Comparison of ENCODE assay signal across 8 cellular contexts in the genomic region with DNA sequence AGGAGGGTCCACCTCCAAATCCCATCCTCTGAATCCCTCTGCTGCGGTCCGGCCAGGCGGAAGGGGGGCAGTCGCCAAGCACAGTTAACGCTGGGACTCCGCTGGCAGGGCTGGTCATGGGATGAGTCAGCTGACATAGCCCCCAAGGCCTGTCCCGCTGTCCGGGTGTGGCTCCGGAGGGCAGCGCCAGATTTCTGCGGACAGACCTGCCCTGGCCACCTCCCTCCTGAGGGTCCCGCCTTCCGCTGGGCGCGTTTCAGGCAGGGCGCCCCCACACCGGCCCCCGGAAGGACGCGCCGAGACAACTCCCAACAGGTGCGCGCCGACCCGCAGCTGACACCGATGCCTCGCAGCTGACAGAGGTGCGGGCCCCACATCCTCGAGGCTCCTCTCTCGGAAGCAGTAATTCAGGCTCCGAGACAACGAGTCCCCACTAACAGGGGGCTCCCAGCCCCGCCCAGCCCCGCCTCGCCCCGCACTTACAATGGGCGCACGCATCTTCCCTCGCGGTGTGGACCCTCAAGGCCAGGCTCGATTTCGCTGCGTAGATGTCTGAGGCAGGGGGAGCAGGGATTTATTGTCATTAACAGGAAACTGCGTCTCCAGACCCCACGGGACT. TPM values are rescaled to one million over a fixed set of nuclear protein-coding genes. Genes with fewer than 3 reads are reported as not detected.
A peak's percentile ranks its signal among the peaks of the same experiment; 100 is the strongest.
DNase-seq lines count a peak whose midpoint lies in the region; ATAC-seq and TF ChIP-seq lines count a peak whose summit lies in the region.

No MANE protein-coding gene starts in this region.

- ATAC-seq in HG03280 (IDR thresholded peaks at IDR 0.05; ENCODE audit: unreplicated experiment) (peak; percentile 32), lung (ENCODE audit: insufficient read depth, low FRiP score) (peak; percentile 19)

- no peaks in the 10 kb centered on the region for H3K27me3 ChIP-seq in lung (ENCODE audit: control insufficient read depth, insufficient read depth)

- H3K36me3 Mint-ChIP-seq in activated CD4-positive, alpha-beta T cell treated with anti-CD3 and anti-CD28 coated beads, Interleukin-2, amount 10 ng/mL, durations not matched to agents 7 days and 5 days (ENCODE audit: low read depth) = no peaks in the 10 kb centered on the region

- WGBS in lung, 2 donors = 1 to 2% methylated on average over 44 to 45 of the region's 45 CpGs

- no peaks in the 10 kb centered on the region for H3K36me3 ChIP-seq in lung (ENCODE audit: control insufficient read depth in 2 of 2, insufficient read depth in 2 of 2, low read length in 2 of 2)

- POLR2A ChIA-PET in activated CD4-positive, alpha-beta T cell treated with anti-CD3 and anti-CD28 coated beads, Interleukin-2, amount 10 ng/mL, durations not matched to agents 7 days and 5 days (lab: Charles Lee) = no interaction called here

- TF ChIP-seq CTCF in lung (IDR thresholded peaks at IDR 0.05; ENCODE audit: control extremely low read depth, extremely low read depth) = no peak

- H3K9me3 Mint-ChIP-seq in activated CD4-positive, alpha-beta T cell treated with anti-CD3 and anti-CD28 coated beads, Interleukin-2, amount 10 ng/mL, durations not matched to agents 7 days and 5 days = no peaks in the 10 kb centered on the region

- peak overlapping the region; percentile 55 for H3K4me3 ChIP-seq in lung

- in situ Hi-C loops in Caki2 (cut with HindIII; ENCODE audit: low pct_unique_long_range_greater_than_20kb, low sequenced_read_pairs) = no loop called here

- peak overlapping the region; percentile 75 for H3K4me3 Mint-ChIP-seq in activated CD4-positive, alpha-beta T cell treated with anti-CD3 and anti-CD28 coated beads, Interleukin-2, amount 10 ng/mL, durations not matched to agents 7 days and 5 days

- CTCF ChIA-PET in activated CD4-positive, alpha-beta T cell treated with anti-CD3 and anti-CD28 coated beads, Interleukin-2, amount 10 ng/mL, durations not matched to agents 7 days and 5 days (lab: Charles Lee) = no interaction called here

- no peaks in the 10 kb centered on the region for H3K9me3 ChIP-seq in lung (ENCODE audit: control insufficient read depth in 2 of 2, insufficient read depth in 1 of 2, low read length in 1 of 2)

- DNase-seq in Caki2 (ENCODE audit: low read depth) (peak; percentile 84), ecto neural progenitor cell (ENCODE audit: low spot score) (peak; percentile 67), lung (ENCODE audit: low spot score) (peak; percentile 38), NK-92 (lab: John Stamatoyannopoulos, UW; ENCODE audit: unreplicated experiment) (no peak), AG08395 (ENCODE audit: low spot score) (no peak)
- peak; percentile 32 for DNase-seq in activated CD4-positive, alpha-beta T cell treated with anti-CD3 and anti-CD28 coated beads, Interleukin-2, amount 10 ng/mL, durations not matched to agents 7 days and 5 days
- DNase-seq in stimulated activated CD8-positive, alpha-beta memory T cell treated with anti-CD3 and anti-CD28 coated beads, Interleukin-4, amount 100 ng/mL, for 48 hours = peak; percentile 43

- H3K27ac Mint-ChIP-seq in activated CD4-positive, alpha-beta T cell treated with anti-CD3 and anti-CD28 coated beads, Interleukin-2, amount 10 ng/mL, durations not matched to agents 7 days and 5 days = no peak overlapping the region

- peaks cover 12% of the 10 kb centered on the region for H3K27me3 Mint-ChIP-seq in activated CD4-positive, alpha-beta T cell treated with anti-CD3 and anti-CD28 coated beads, Interleukin-2, amount 10 ng/mL, durations not matched to agents 7 days and 5 days

- H3K4me1 Mint-ChIP-seq in activated CD4-positive, alpha-beta T cell treated with anti-CD3 and anti-CD28 coated beads, Interleukin-2, amount 10 ng/mL, durations not matched to agents 7 days and 5 days = peaks cover 14% of the 10 kb centered on the region

- H3K4me1 ChIP-seq in lung (ENCODE audit: control insufficient read depth in 2 of 2, insufficient read depth in 2 of 2, low read length in 2 of 2) = peaks cover 3 to 14% of the 10 kb centered on the region in 2 donors

- peak overlapping the region; percentile 68 to 85 for H3K27ac ChIP-seq in lung (ENCODE audit: low read depth in 1 of 2, low read length in 1 of 2)

RNA-seq across cellular contexts. Expression of a gene that starts 0.6 kb away (rescaled TPM):
- 163 and 198 TPM in 2 replicates for total RNA-seq in Caki2 (2014; rRNA removed; shearing (Covaris generic); ENCODE audit: low replicate concordance)
- 1 to 10 TPM; 1.3 to 1.9 TPM for total RNA-seq in activated CD4-positive, alpha-beta T cell treated with anti-CD3 and anti-CD28 coated beads, Interleukin-2, amount 10 ng/mL, durations not matched to agents 7 days and 5 days
- 100 to 1,000 TPM in 1 of 2 donors, 10 to 100 TPM in 1; 12.7 to 124 TPM for total RNA-seq in lung
- polyA plus RNA-seq in lung = 100 to 1,000 TPM in 1 of 2 donors, 10 to 100 TPM in 1; 55.5 to 232 TPM

RNA-seq across cellular contexts. Expression of a gene that starts 50.4 kb away (rescaled TPM):
- 3.4 TPM in 1 of 2 replicates, not detected in the other for total RNA-seq in Caki2 (2014; rRNA removed; shearing (Covaris generic); ENCODE audit: low replicate concordance)
- total RNA-seq in activated CD4-positive, alpha-beta T cell treated with anti-CD3 and anti-CD28 coated beads, Interleukin-2, amount 10 ng/mL, durations not matched to agents 7 days and 5 days = under 1 TPM in 1 of 2 experiments, not detected in 1; 0.29 TPM
- 1 to 10 TPM; 2.2 to 8.3 TPM for total RNA-seq in lung
- polyA plus RNA-seq in lung = 10 to 100 TPM; 21.3 to 29.8 TPM

RNA-seq across cellular contexts. Expression of a gene that starts 57.5 kb away (rescaled TPM):
- total RNA-seq in Caki2 (2014; rRNA removed; shearing (Covaris generic); ENCODE audit: low replicate concordance) = 46.9 and 58.7 TPM in 2 replicates
- 10 to 100 TPM; 35.8 to 37.3 TPM for total RNA-seq in activated CD4-positive, alpha-beta T cell treated with anti-CD3 and anti-CD28 coated beads, Interleukin-2, amount 10 ng/mL, durations not matched to agents 7 days and 5 days
- 10 to 100 TPM; 50.7 to 79.5 TPM for total RNA-seq in lung
- 10 to 100 TPM; 13.6 to 16.7 TPM for polyA plus RNA-seq in lung

Comparison
In these comparisons a context has a peak if more than half of its experiments do, and no peak if none do; other contexts are left out.
1. DNase-seq: peak in Caki2 (single experiment), activated CD4-positive, alpha-beta T cell treated with anti-CD3 and anti-CD28 coated beads, Interleukin-2, amount 10 ng/mL, durations not matched to agents 7 days and 5 days (single experiment), ecto neural progenitor cell (single experiment), lung (single experiment) and stimulated activated CD8-positive, alpha-beta memory T cell treated with anti-CD3 and anti-CD28 coated beads, Interleukin-4, amount 100 ng/mL, for 48 hours (single experiment); none in NK-92 (single experiment) and AG08395 (single experiment).
2. RNA of a gene that starts 0.6 kb away (total RNA-seq): 163 to 198 TPM in Caki2 and 12.7 to 124 TPM in lung; 1.3 to 1.9 TPM in activated CD4-positive, alpha-beta T cell treated with anti-CD3 and anti-CD28 coated beads, Interleukin-2, amount 10 ng/mL, durations not matched to agents 7 days and 5 days; every median in the first group is over 4 times any median in the second.